Comparison of ENCODE assay signal across 19 cellular contexts in the genomic region with DNA sequence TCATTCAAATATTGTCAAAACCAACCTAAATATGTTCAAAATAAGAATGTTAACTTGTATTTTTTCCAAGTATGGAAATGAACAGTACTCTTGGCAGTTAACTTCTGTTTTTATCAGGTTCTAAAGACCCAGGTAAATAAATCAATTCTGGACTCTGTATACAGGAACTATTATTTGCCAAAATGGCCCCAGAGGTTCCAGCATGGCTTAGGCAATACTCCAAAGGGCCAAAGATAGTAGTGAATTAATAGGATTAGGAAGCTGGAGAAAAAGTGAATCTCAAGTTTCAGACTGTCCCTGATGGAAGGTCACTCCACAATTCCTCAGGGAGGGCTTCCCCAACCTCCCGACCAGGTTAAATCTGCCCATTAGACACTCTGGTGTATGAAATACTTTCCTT.
"Had no signal": no experiment of that assay in that cellular context is flagged by ENCODE, and none has a peak within 500 bp of the region (broad histone marks: within the 10 kb centered on the region; RNA-seq: fewer than 3 reads in every experiment).

No MANE protein-coding gene starts in this region.

- H3K27ac ChIP-seq: body of pancreas, neutrophil, parathyroid adenoma, uterus, WERI-Rb-1 had no signal

- H3K36me3 ChIP-seq: neutrophil, tibial nerve, uterus, WERI-Rb-1 had no signal

- DNase-seq: activated CD4-positive, alpha-beta T cell treated with anti-CD3 and anti-CD28 coated beads for 4 hours; activated CD8-positive, alpha-beta memory T cell treated with anti-CD3 and anti-CD28 coated beads, Interleukin-2, amount 50 U/mL, for 48 hours; activated naive CD4-positive, alpha-beta T cell treated with anti-CD3 and anti-CD28 coated beads, Interleukin-2, amount 10 ng/mL, durations not matched to agents 7 days and 5 days; amygdala; body of pancreas; caudate nucleus; left cardiac atrium; midbrain; retina; stimulated activated CD4-positive, alpha-beta T cell treated with anti-CD3 and anti-CD28 coated beads, Interleukin-2, amount 100 ng/mL, for 48 hours; substantia nigra; uterus; WERI-Rb-1 had no signal

- H3K4me3 Mint-ChIP-seq: activated naive CD4-positive, alpha-beta T cell treated with anti-CD3 and anti-CD28 coated beads, Interleukin-2, amount 10 ng/mL, durations not matched to agents 7 days and 5 days; stimulated activated memory B cell treated with anti-CD40 and anti-IgM and Interleukin-4, amounts not matched to agents 10 μg/mL and 1 μg/mL and 100 μg/mL, for 72 hours had no signal

- H3K9me3 ChIP-seq: body of pancreas, neutrophil, tibial nerve, uterus had no signal

- H3K27ac Mint-ChIP-seq: activated naive CD4-positive, alpha-beta T cell treated with anti-CD3 and anti-CD28 coated beads, Interleukin-2, amount 10 ng/mL, durations not matched to agents 7 days and 5 days; stimulated activated memory B cell treated with anti-CD40 and anti-IgM and Interleukin-4, amounts not matched to agents 10 μg/mL and 1 μg/mL and 100 μg/mL, for 72 hours had no signal

- H3K27me3 Mint-ChIP-seq: activated naive CD4-positive, alpha-beta T cell treated with anti-CD3 and anti-CD28 coated beads, Interleukin-2, amount 10 ng/mL, durations not matched to agents 7 days and 5 days; stimulated activated memory B cell treated with anti-CD40 and anti-IgM and Interleukin-4, amounts not matched to agents 10 μg/mL and 1 μg/mL and 100 μg/mL, for 72 hours had no signal

- H3K4me3 ChIP-seq: body of pancreas, lung, tibial nerve, uterus had no signal

- ATAC-seq: activated T-helper 17 cell treated with anti-CD3 and anti-CD28 coated beads, Interleukin-2, amount 50 U/mL, for 72 hours; body of pancreas; left cardiac atrium; stimulated activated memory B cell treated with anti-CD40 and anti-IgM and Interleukin-4, amounts not matched to agents 10 μg/mL and 1 μg/mL and 100 μg/mL, for 72 hours had no signal

- H3K9me3 Mint-ChIP-seq: activated T-helper 17 cell treated with anti-CD3 and anti-CD28 coated beads, Interleukin-2, amount 50 U/mL, for 72 hours; stimulated activated memory B cell treated with anti-CD40 and anti-IgM and Interleukin-4, amounts not matched to agents 10 μg/mL and 1 μg/mL and 100 μg/mL, for 72 hours had no signal

- H2AFZ ChIP-seq: parathyroid adenoma had no signal

- H3K27me3 ChIP-seq: body of pancreas, tibial nerve, uterus had no signal

- H3K9ac ChIP-seq: parathyroid adenoma had no signal
